Comparison of ENCODE assay signal across 11 cellular contexts in the genomic region with DNA sequence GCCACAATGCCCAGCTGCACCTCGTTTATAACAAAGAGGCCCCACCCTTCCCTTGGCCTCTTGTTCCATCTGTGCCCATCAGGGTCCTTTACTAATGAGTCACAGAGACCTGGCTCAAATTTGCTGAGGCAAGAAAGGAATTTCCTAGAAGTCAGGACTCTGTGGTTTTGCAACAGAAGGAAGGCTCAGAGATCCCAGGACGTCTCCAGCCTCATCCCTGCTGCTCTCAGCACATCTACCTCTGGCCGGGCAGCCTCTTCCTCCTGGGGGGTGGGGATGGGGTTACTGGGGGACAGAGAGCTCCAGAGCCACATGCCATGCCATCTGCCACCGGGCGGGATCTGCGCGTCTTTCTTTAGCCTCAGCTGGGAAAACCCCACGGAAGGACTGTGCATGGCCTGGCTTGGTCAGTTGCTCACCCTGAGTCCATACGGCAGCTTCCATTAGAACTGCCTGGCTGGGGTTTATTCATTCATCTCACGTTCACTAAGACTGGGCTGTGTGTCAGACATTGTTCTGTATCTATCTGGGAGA. TPM values are rescaled to one million over a fixed set of nuclear protein-coding genes. Genes with fewer than 3 reads are reported as not detected.
DNase-seq lines count a peak whose midpoint lies in the region; ATAC-seq, FAIRE-seq and TF ChIP-seq lines count a peak whose summit lies in the region.
"Had no signal": no experiment of that assay in that cellular context is flagged by ENCODE, and none has a peak within 500 bp of the region (broad histone marks: within the 10 kb centered on the region; RNA-seq: fewer than 3 reads in every experiment).

No MANE protein-coding gene starts in this region.

- DNase-seq in ACHN: peak; percentile 95
- DNase-seq in HTR-8/SVneo (ENCODE audit: insufficient read length, low spot score): peak; percentile 98
- no peak for DNase-seq in left colon
- no peak for DNase-seq in NCI-H187 (lab: John Stamatoyannopoulos, UW)
- DNase-seq: activated naive CD4-positive, alpha-beta T cell treated with anti-CD3 and anti-CD28 coated beads, Interleukin-2, amount 50 U/mL, for 16 hours had no signal

- no peak for TF ChIP-seq CTCF in brain (conservative IDR thresholded peaks at IDR 0.05)

- in situ Hi-C loops in ACHN (cut with HindIII; ENCODE audit: low pct_ligation_motif_present, low pct_unique_long_range_greater_than_20kb, low sequenced_read_pairs): no loop called here

- H3K4me3 Mint-ChIP-seq in brain: no peak overlapping the region
- H3K4me3 Mint-ChIP-seq: stimulated activated effector memory CD8-positive, alpha-beta T cell treated with anti-CD3 and anti-CD28 coated beads, Interleukin-12 subunit alpha, Interleukin-12 subunit beta, amount 100 ng/mL, for 72 hours; T-helper 1 cell treated with Interleukin-12 subunit alpha and Interleukin-12 subunit beta and Interleukin-4 antibody, amounts not matched to agents 30 μg/mL and 1 μg/mL, for 36 hours had no signal

- peaks cover 0 to 15% (median 2%) of the 10 kb centered on the region in 5 experiments for H3K9me3 Mint-ChIP-seq in brain
- H3K9me3 Mint-ChIP-seq: stimulated activated effector memory CD8-positive, alpha-beta T cell treated with anti-CD3 and anti-CD28 coated beads, Interleukin-12 subunit alpha, Interleukin-12 subunit beta, amount 100 ng/mL, for 72 hours; T-helper 1 cell treated with Interleukin-12 subunit alpha and Interleukin-12 subunit beta and Interleukin-4 antibody, amounts not matched to agents 30 μg/mL and 1 μg/mL, for 36 hours had no signal

- no peaks in the 10 kb centered on the region for H3K36me3 Mint-ChIP-seq in brain
- H3K36me3 Mint-ChIP-seq: stimulated activated effector memory CD8-positive, alpha-beta T cell treated with anti-CD3 and anti-CD28 coated beads, Interleukin-12 subunit alpha, Interleukin-12 subunit beta, amount 100 ng/mL, for 72 hours had no signal

- intact Hi-C loops in left colon (cut with DNase I, micrococcal nuclease): no loop called here

- H3K4me1 Mint-ChIP-seq in brain: peaks cover 22% of the 10 kb centered on the region

- ATAC-seq in left colon (peak; percentile 41), GM18520 (IDR thresholded peaks at IDR 0.05; ENCODE audit: unreplicated experiment) (no peak), HG02759 (IDR thresholded peaks at IDR 0.05; ENCODE audit: unreplicated experiment) (no peak), HG03457 (IDR thresholded peaks at IDR 0.05; ENCODE audit: unreplicated experiment) (no peak)

- peaks cover 18% of the 10 kb centered on the region for H3K27me3 Mint-ChIP-seq in brain

- peak; percentile 89 for FAIRE-seq in HTR-8/SVneo (lab: Jason Lieb, UNC)

- H3K27ac Mint-ChIP-seq in brain: peak overlapping the region in 4 of 5 experiments; percentile 3 to 87 (median 73)
- H3K27ac Mint-ChIP-seq: stimulated activated effector memory CD8-positive, alpha-beta T cell treated with anti-CD3 and anti-CD28 coated beads, Interleukin-12 subunit alpha, Interleukin-12 subunit beta, amount 100 ng/mL, for 72 hours; T-helper 1 cell treated with Interleukin-12 subunit alpha and Interleukin-12 subunit beta and Interleukin-4 antibody, amounts not matched to agents 30 μg/mL and 1 μg/mL, for 36 hours had no signal

RNA-seq across cellular contexts. Expression of gene PSMG3, which starts 41.9 kb away (rescaled TPM):
- polyA plus RNA-seq in brain (ENCODE audit: insufficient read depth, low read depth, low replicate concordance): 68.4 TPM
- total RNA-seq in left colon: 10 to 100 TPM; 29.3 to 35.0 TPM

RNA-seq across cellular contexts. Expression of gene TMEM184A, which starts 55.8 kb away (rescaled TPM):
- polyA plus RNA-seq in brain (ENCODE audit: insufficient read depth, low read depth, low replicate concordance): 4.3 TPM
- 10 to 100 TPM; 57.6 to 58.3 TPM for total RNA-seq in left colon

RNA-seq across cellular contexts. Expression of gene ELFN1, which starts 58.3 kb away (rescaled TPM):
- polyA plus RNA-seq in brain (ENCODE audit: insufficient read depth, low read depth, low replicate concordance): 1.2 TPM
- under 1 TPM; 0.25 to 0.46 TPM for total RNA-seq in left colon

Comparison
In these comparisons a context has a peak if more than half of its experiments do, and no peak if none do; other contexts are left out.
1. DNase-seq: peak in ACHN (single experiment) and HTR-8/SVneo (single experiment); none in left colon (0 of 2) and NCI-H187 (0 of 2).